ENCODE assay signal across 9 cellular contexts in the genomic region with DNA sequence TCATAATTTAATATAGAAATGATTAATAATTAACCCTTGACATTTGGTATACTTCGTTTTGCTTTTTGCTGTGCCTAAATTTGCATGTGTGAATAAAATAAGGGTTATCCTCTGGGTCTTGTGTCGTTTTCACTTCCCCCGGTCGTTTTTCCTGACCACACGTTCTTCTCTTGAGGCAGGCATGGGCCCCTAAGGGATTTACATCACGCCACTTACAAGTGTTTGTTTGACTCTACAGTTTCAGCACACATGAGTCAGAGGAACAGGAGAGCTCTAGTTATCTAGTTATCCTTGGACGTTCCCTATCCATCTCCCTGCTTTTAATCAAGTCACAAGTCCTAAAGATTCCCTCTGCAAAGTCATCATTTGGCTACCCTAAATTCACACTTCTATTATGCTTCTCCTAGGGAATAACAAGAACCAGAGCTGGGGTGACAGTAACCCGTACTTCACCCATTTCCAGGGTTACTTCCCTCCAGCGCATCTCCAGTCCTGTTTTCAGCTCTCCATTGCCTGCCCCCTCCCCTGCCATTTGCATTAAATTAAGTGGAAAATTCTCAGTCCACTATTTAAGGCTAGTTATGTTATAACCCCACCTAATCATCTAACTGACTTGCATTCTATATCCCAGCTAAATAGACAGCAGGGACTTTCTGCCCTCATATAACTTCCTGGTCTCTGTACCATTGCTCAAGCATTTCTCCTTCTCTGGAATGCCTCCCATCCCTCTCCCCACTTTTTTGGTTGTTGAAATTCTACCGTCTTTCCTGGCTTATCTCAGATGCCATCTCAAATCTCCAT.
DNase-seq lines count a peak whose midpoint lies in the region; ATAC-seq, FAIRE-seq and TF ChIP-seq lines count a peak whose summit lies in the region.
"Had no signal": no experiment of that assay in that cellular context is flagged by ENCODE, and none has a peak within 500 bp of the region (broad histone marks: within the 10 kb centered on the region; RNA-seq: fewer than 3 reads in every experiment).

No MANE protein-coding gene starts in this region.

- TF ChIP-seq CTCF in activated B cell treated with CpG ODN at 0.5 μM for 24 hours (IDR thresholded peaks at IDR 0.05) (no peak), HFFc6 (IDR thresholded peaks at IDR 0.05) (no peak)

- H3K4me3 Mint-ChIP-seq in activated B cell treated with CpG ODN at 0.5 μM for 24 hours (peak overlapping the region; percentile 69), HFFc6 (no peak overlapping the region)

- peak overlapping the region; percentile 45; the same call in 1 of the 2 replicates for H3K9ac ChIP-seq in BLaER1

- H3K27me3 Mint-ChIP-seq in activated B cell treated with CpG ODN at 0.5 μM for 24 hours (no peaks in the 10 kb centered on the region), HFFc6 (ENCODE audit: insufficient read depth) (no peaks in the 10 kb centered on the region)

- H3K4me3 ChIP-seq in BLaER1, result peak overlapping the region; percentile 49
- H3K4me3 ChIP-seq: dorsolateral prefrontal cortex had no signal

- peak; percentile 100 for FAIRE-seq in GM19239 (lab: Jason Lieb, UNC)

- CTCF ChIA-PET in activated B cell treated with CpG ODN at 0.5 μM for 24 hours (lab: Charles Lee), result interaction anchor here (0.7 to 1.8 kb wide), 5 partner anchors 21 to 319 kb away, joined by 3 to 9 read pairs (median 4); no protein-coding TSS in a partner anchor

- H3K36me3 Mint-ChIP-seq in activated B cell treated with CpG ODN at 0.5 μM for 24 hours (ENCODE audit: low read depth) (no peaks in the 10 kb centered on the region), HFFc6 (ENCODE audit: low read depth) (no peaks in the 10 kb centered on the region)

- H3K4me1 Mint-ChIP-seq in activated B cell treated with CpG ODN at 0.5 μM for 24 hours (peaks cover 84% of the 10 kb centered on the region), HFFc6 (ENCODE audit: low read depth) (peaks cover 16% of the 10 kb centered on the region)

- H4K20me1 ChIP-seq in BLaER1, result no peaks in the 10 kb centered on the region

- H3K9me3 Mint-ChIP-seq in activated B cell treated with CpG ODN at 0.5 μM for 24 hours, result no peaks in the 10 kb centered on the region
- no peaks in the 10 kb centered on the region for H3K9me3 Mint-ChIP-seq in HFFc6

- POLR2A ChIA-PET in activated B cell treated with CpG ODN at 0.5 μM for 24 hours (lab: Charles Lee), result interaction anchor here (0.6 to 6.8 kb wide), 12 partner anchors 10 to 317 kb away, joined by 3 to 88 read pairs (median 7); a partner anchor contains a TSS

- peak overlapping the region; percentile 84 for H3K4me2 ChIP-seq in BLaER1

- DNase-seq in GM19239 (ENCODE audit: insufficient read length, low spot score) (no peak), activated B cell treated with CpG ODN at 0.5 μM for 24 hours (no peak), dermis blood vessel endothelial cell (no peak), GM03348 (ENCODE audit: low spot score) (no peak), HFFc6 (no peak)
- no peak for DNase-seq in stimulated activated CD4-positive, alpha-beta T cell treated with anti-CD3 and anti-CD28 coated beads, Interleukin-4, amount 100 ng/mL, for 24 hours
- DNase-seq: dorsolateral prefrontal cortex had no signal

- H3K4me1 ChIP-seq in BLaER1, result peaks cover 80% of the 10 kb centered on the region

- H3K27ac Mint-ChIP-seq in activated B cell treated with CpG ODN at 0.5 μM for 24 hours, result peak overlapping the region; percentile 91
- H3K27ac Mint-ChIP-seq in HFFc6, result no peak overlapping the region

- ATAC-seq in HG03064 (IDR thresholded peaks at IDR 0.05; ENCODE audit: low read depth, unreplicated experiment), result peak; percentile 29
- peak; percentile 81 for ATAC-seq in activated B cell treated with CpG ODN at 0.5 μM for 24 hours (ENCODE audit: low read depth)

- H3K36me3 ChIP-seq in BLaER1, result no peaks in the 10 kb centered on the region

- intact Hi-C loops in activated B cell treated with CpG ODN at 0.5 μM for 24 hours (cut with micrococcal nuclease), result loop anchor here (1.0 kb wide), 5 partner anchors 10 to 208 kb away; no protein-coding TSS in a partner anchor

- H3K27ac ChIP-seq in BLaER1, result peak overlapping the region; percentile 82
- H3K27ac ChIP-seq: dorsolateral prefrontal cortex had no signal

- H3K9me3 ChIP-seq in BLaER1, result 0 out of 2 replicates have a peak, but pooled peaks cover 4% of the 10 kb centered on the region

- H3K27me3 ChIP-seq in BLaER1, result no peaks in the 10 kb centered on the region
- H3K27me3 ChIP-seq: dorsolateral prefrontal cortex had no signal
